Comparison of ENCODE assay signal across 8 cellular contexts in the genomic region with DNA sequence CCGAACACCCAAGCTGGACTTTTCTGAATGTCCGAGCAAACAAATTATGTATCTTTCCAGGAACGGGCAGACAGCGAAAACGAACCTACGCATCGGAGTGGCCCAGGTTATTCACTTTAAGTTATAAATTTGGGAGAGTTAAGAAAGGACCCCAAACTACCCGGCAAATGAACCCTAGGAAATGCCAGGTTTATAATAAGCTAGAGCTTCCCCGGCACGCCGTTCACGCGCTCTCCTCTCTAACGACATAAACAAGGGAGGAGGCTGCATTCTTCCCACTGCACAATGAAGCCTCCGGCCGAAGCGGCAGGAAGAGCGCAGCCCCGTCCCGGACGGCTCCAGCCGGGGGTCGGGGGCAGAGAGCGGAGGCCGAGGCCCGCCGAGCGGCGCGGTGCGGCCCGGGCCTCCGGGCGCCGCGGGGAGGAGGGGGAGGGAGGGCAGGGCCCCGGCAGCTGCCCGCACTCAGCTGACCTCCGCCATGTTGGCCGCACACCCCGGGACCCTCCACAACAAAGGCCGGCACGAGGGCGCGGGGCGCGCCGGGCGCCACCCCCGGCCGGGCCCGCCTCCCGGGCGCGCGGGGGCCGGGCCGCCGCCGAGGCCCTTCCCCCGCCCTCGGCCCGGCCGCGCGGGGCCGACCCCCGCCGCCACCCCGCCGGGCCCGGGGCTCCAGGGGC. TPM values are rescaled to one million over a fixed set of nuclear protein-coding genes. Genes with fewer than 3 reads are reported as not detected.
A peak's percentile ranks its signal among the peaks of the same experiment; 100 is the strongest.
DNase-seq lines count a peak whose midpoint lies in the region; ATAC-seq, FAIRE-seq and TF ChIP-seq lines count a peak whose summit lies in the region.

No MANE protein-coding gene starts in this region.

- H3K4me2 ChIP-seq in K562 (ENCODE audit: insufficient read depth, low read length) (peak overlapping the region; percentile 95), hepatocyte (peak overlapping the region; percentile 77)

- CTCF ChIA-PET in K562 (lab: Yijun Ruan, JAX; ENCODE audit: low intra/inter-chr PET ratio) = no interaction called here

- ATAC-seq in GM19395 (IDR thresholded peaks at IDR 0.05; ENCODE audit: unreplicated experiment) (peak; percentile 44), HG03378 (IDR thresholded peaks at IDR 0.05; ENCODE audit: unreplicated experiment) (peak; percentile 26), K562 (peak; percentile 73)

- intact Hi-C loops in K562 (cut with micrococcal nuclease) = loop anchor here (2.0 kb wide), 1 partner anchor 18 kb away; no protein-coding TSS in a partner anchor

- BruUV-seq in K562 (replicated peaks; lab: Mats Ljungman, UMichigan) = no TSS peak

- in situ Hi-C loops in K562 (cut with MboI) = no loop called here

- H3K9me1 ChIP-seq in K562 (ENCODE audit: control insufficient read depth, insufficient read depth, low read length) = no peaks in the 10 kb centered on the region

- no peak for TF ChIP-seq CTCF in K562 (IDR thresholded peaks at IDR 0.05 in 2 of 3, conservative IDR thresholded peaks at IDR 0.05 in 1 of 3; ENCODE audit: insufficient read depth in 2 of 3, low read depth in 1 of 3, low read length in 3 of 3)
- no peak for TF ChIP-seq CTCF in hepatocyte (IDR thresholded peaks at IDR 0.05; ENCODE audit: poor library complexity)

- peak overlapping the region; percentile 22; the same call in 1 of the 2 replicates for H2AFZ ChIP-seq in K562 (ENCODE audit: low read depth, low read length)
- H2AFZ ChIP-seq in hepatocyte = no peak overlapping the region

- no peak for FAIRE-seq in K562 (lab: Jason Lieb, UNC)

- POLR2A ChIA-PET in K562 (lab: Yijun Ruan, JAX) = interaction anchor here (1.8 to 2.8 kb wide), 3 partner anchors 9 to 19 kb away, joined by 8 to 25 read pairs (median 11); no protein-coding TSS in a partner anchor

- H4K20me1 ChIP-seq in K562 (replicated peaks; ENCODE audit: control insufficient read depth, insufficient read depth, low read length) (peaks cover 37% of the 10 kb centered on the region; the same call in 1 of the 2 replicates), hepatocyte (ENCODE audit: insufficient read depth, poor library complexity, severe bottlenecking) (peaks cover 44% of the 10 kb centered on the region)

- no peak for TF ChIP-seq EP300 in K562 (IDR thresholded peaks at IDR 0.05; ENCODE audit: low read length)

- no peaks in the 10 kb centered on the region for H3K9me2 ChIP-seq in hepatocyte (replicated peaks; ENCODE audit: insufficient read depth)

- H3K9me3 ChIP-seq in SK-N-MC (ENCODE audit: low read depth, low read length) (no peaks in the 10 kb centered on the region), K562 (replicated peaks; ENCODE audit: control insufficient read depth, insufficient read depth, low read depth, low read length) (no peaks in the 10 kb centered on the region), hepatocyte (ENCODE audit: low read depth) (no peaks in the 10 kb centered on the region)

- H3K4me1 ChIP-seq in K562 (replicated peaks in 1 of 2; ENCODE audit: control insufficient read depth in 2 of 2, insufficient read depth in 2 of 2, low read length in 2 of 2) = peaks cover 20% of the 10 kb centered on the region in 2 experiments; a peak in 4 of 5 replicates
- peaks cover 13% of the 10 kb centered on the region for H3K4me1 ChIP-seq in hepatocyte (ENCODE audit: insufficient read depth)

- no peaks in the 10 kb centered on the region for H3K27me3 ChIP-seq in K562 (ENCODE audit: control insufficient read depth in 2 of 2, insufficient read depth in 2 of 2, low read length in 2 of 2)
- no peaks in the 10 kb centered on the region for H3K27me3 ChIP-seq in hepatocyte

- peak overlapping the region; percentile 85 for H3K4me3 ChIP-seq in SK-N-MC
- peak overlapping the region; percentile 85 for H3K4me3 ChIP-seq in K562
- peak overlapping the region; percentile 79 for H3K4me3 ChIP-seq in hepatocyte

- no peak for TF ChIP-seq RAD21 in K562 (CRISPR knock-in tag; conservative IDR thresholded peaks at IDR 0.05 in 1 of 2, IDR thresholded peaks at IDR 0.05 in 1 of 2)

- DNase-seq in DMS53 treated with DMSO at 0.1 percent for 48 hours (lab: John Stamatoyannopoulos, UW; ENCODE audit: unreplicated experiment) = peak; percentile 32
- DNase-seq in SK-N-MC (ENCODE audit: low read depth, low spot score) = no peak
- peak in 3 of 4 experiments; percentile 61 to 90 (median 78) for DNase-seq in K562 (ENCODE audit: extremely low read depth in 1 of 4, low spot score in 3 of 4)
- peak; percentile 81 for DNase-seq in hepatocyte (ENCODE audit: low spot score)
- DNase-seq in retina = peak; percentile 73
- no peak for DNase-seq in NCI-H187 (lab: John Stamatoyannopoulos, UW)

- H3K27ac ChIP-seq in SK-N-MC (no peak overlapping the region), K562 (ENCODE audit: extremely low read depth, low read depth, low read length) (peak overlapping the region; percentile 95), hepatocyte (peak overlapping the region; percentile 100)

- H3K9ac ChIP-seq in SK-N-MC (ENCODE audit: insufficient read length) (peak overlapping the region; percentile 77), K562 (ENCODE audit: insufficient read depth in 1 of 2, low read depth in 2 of 2, low read length in 2 of 2) (peak overlapping the region; percentile 88 to 93)

- under 1% methylated on average over 21 of the region's 72 CpGs for WGBS in K562 (ENCODE audit: insufficient coverage, low coverage, missing lambda C conversion rate)
- WGBS in hepatocyte (ENCODE audit: low lambda C conversion rate, missing lambda C conversion rate) = under 1% methylated on average over 27 of the region's 72 CpGs

- peaks cover 50% of the 10 kb centered on the region for H3K79me2 ChIP-seq in K562 (ENCODE audit: control insufficient read depth, insufficient read depth, low read length)
- H3K79me2 ChIP-seq in hepatocyte = peaks cover 48% of the 10 kb centered on the region

- H3K36me3 ChIP-seq in SK-N-MC (ENCODE audit: insufficient read depth, low read length) = no peaks in the 10 kb centered on the region
- H3K36me3 ChIP-seq in K562 (ENCODE audit: control insufficient read depth, insufficient read depth, low read length) = no peaks in the 10 kb centered on the region
- no peaks in the 10 kb centered on the region for H3K36me3 ChIP-seq in hepatocyte (replicated peaks; ENCODE audit: insufficient read depth, low read depth)

- TF ChIP-seq POLR2A in K562 (conservative IDR thresholded peaks at IDR 0.05) = no peak

TF ChIP-seq in K562, 482 proteins besides CTCF, POLR2A, EP300 and RAD21 (continues in another document):
- TF ChIP-seq ZNF644 (tag; IDR thresholded peaks at IDR 0.05; ENCODE audit: low read depth) (no peak), SIN3A (IDR thresholded peaks at IDR 0.05; ENCODE audit: borderline replicate concordance in 2 of 2, control insufficient read depth in 1 of 2, low read depth in 2 of 2, low read length in 2 of 2) (peak in 1 of 2 experiments; percentile 77; a peak in 1 of 4 replicates), YY1 (IDR thresholded peaks at IDR 0.05; ENCODE audit: borderline replicate concordance in 1 of 3, control insufficient read depth in 1 of 3, extremely low read depth in 1 of 3, insufficient read depth in 3 of 3, insufficient read length in 1 of 3, insufficient replicate concordance in 2 of 3, low read depth in 1 of 3, low read length in 2 of 3) (peak; percentile 25 to 86 (median 63)), FOXJ2 (tag; IDR thresholded peaks at IDR 0.05) (peak; percentile 63; the same call in 1 of the 2 replicates), ZNF324 (CRISPR knock-in tag; IDR thresholded peaks at IDR 0.05) (no peak)
- TF ChIP-seq, protein P1, sequence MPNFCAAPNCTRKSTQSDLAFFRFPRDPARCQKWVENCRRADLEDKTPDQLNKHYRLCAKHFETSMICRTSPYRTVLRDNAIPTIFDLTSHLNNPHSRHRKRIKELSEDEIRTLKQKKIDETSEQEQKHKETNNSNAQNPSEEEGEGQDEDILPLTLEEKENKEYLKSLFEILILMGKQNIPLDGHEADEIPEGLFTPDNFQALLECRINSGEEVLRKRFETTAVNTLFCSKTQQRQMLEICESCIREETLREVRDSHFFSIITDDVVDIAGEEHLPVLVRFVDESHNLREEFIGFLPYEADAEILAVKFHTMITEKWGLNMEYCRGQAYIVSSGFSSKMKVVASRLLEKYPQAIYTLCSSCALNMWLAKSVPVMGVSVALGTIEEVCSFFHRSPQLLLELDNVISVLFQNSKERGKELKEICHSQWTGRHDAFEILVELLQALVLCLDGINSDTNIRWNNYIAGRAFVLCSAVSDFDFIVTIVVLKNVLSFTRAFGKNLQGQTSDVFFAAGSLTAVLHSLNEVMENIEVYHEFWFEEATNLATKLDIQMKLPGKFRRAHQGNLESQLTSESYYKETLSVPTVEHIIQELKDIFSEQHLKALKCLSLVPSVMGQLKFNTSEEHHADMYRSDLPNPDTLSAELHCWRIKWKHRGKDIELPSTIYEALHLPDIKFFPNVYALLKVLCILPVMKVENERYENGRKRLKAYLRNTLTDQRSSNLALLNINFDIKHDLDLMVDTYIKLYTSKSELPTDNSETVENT (CRISPR knock-in tag; IDR thresholded peaks at IDR 0.05) = no peak

RNA-seq across cellular contexts. Expression of gene SIAH1, which starts 0.8 kb away (rescaled TPM):
- 28.3 and 61.3 TPM in 2 replicates for total RNA-seq in K562 (2011; cell fraction: chromatin; rRNA removed; ENCODE audit: low replicate concordance)
- total RNA-seq in K562 (2011; cell fraction: nucleolus; rRNA removed) = 17.8 and 25.7 TPM in 2 replicates
- total RNA-seq in K562 (2011; cell fraction: nucleoplasm; rRNA removed) = 37.4 and 58.5 TPM in 2 replicates
- 10.9 and 11.2 TPM in 2 replicates for total RNA-seq in K562 (2014; rRNA removed)
- 14.3 and 17.4 TPM in 2 replicates for total RNA-seq in K562 (2014; rRNA removed; fragmentation: Illumina TruSeq; extraction: Trizol)
- total RNA-seq in K562 (2015; rRNA removed; fragmentation: Illumina TruSeq; extraction: Trizol) = 12.5 and 12.7 TPM in 2 replicates
- 11.9 and 13.7 TPM in 2 replicates for total RNA-seq in K562 (2021)
- 11.7 and 13.0 TPM in 2 replicates for polyA plus RNA-seq in K562 (2011; rRNA removed)
- 9.5 and 11.8 TPM in 2 replicates for polyA plus RNA-seq in K562 (2011; cell fraction: cytosol; rRNA removed)
- 9.6 and 15.1 TPM in 2 replicates for polyA plus RNA-seq in K562 (2011; cell fraction: nucleus; rRNA removed)
- 9.5 and 13.5 TPM in 2 replicates for polyA plus RNA-seq in K562 (2012)
- 13.1 and 13.5 TPM in 2 replicates for polyA plus RNA-seq in K562 (2014; fragmentation: Illumina TruSeq; extraction: Trizol)
- 1 to 10 TPM; 4.1 to 6.5 TPM for polyA plus RNA-seq in K562 (2014; fragmentation: Nextera tagmentation; extraction: Ambion mirVana)
- 9.6 and 14.0 TPM in 2 replicates for polyA plus RNA-seq in K562 (2014; rRNA removed)
- 18.0 and 18.4 TPM in 2 replicates for polyA minus RNA-seq in K562 (2011; rRNA and poly(A)+ RNA removed)
- polyA minus RNA-seq in K562 (2011; cell fraction: cytosol; rRNA and poly(A)+ RNA removed) = 6.7 and 9.7 TPM in 2 replicates
- 9.2 and 18.0 TPM in 2 replicates for polyA minus RNA-seq in K562 (2011; cell fraction: nucleus; rRNA and poly(A)+ RNA removed)
- total RNA-seq in hepatocyte = 40.3 and 45.5 TPM in 2 replicates
- polyA plus RNA-seq in hepatocyte = 38.8 and 39.2 TPM in 2 replicates

Comparison
In these comparisons a context has a peak if more than half of its experiments do, and no peak if none do; other contexts are left out.
1. DNase-seq: peak in DMS53 treated with DMSO at 0.1 percent for 48 hours (single experiment), K562 (3 of 4), hepatocyte (single experiment) and retina (single experiment); none in SK-N-MC (single experiment) and NCI-H187 (0 of 2).
2. Peak in every context shown above with its lines, with median percentiles within 50 percentile points of each other: ATAC-seq and H3K4me3 ChIP-seq.